13 cellular contexts compared by ENCODE assay signal in the genomic region with DNA sequence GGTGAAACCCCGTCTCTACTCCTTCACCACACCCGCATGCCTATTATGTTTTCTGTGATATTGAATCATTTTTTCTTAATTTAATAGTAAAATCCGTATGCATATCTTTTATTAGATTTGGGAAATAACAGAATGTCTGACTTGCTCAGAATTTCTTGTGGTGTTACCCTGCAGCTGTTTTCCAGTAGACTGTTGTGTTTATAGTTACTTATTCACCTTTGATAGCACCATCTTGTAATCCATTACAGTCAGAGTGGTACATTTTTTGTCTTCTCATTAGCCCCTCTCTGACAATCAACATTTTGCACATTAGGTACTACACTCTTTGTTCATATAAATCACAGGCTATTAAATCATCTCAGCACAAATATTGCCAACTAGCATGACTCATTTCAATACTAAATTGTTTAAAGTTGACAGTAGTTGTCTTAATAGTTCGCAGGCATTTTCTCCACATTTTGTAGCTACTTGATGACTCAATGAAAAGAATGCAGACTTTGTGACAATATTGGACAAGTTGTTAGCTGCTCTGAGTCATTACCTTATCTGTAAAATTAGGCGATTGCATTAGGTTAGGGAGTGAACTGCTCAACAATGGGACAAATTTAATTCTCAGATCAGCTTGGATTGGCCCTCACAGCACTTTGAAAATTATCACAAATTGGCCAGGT. TPM values are rescaled to one million over a fixed set of nuclear protein-coding genes. Genes with fewer than 3 reads are reported as not detected.
DNase-seq lines count a peak whose midpoint lies in the region; ATAC-seq, FAIRE-seq and TF ChIP-seq lines count a peak whose summit lies in the region.
"Had no signal": no experiment of that assay in that cellular context is flagged by ENCODE, and none has a peak within 500 bp of the region (broad histone marks: within the 10 kb centered on the region; RNA-seq: fewer than 3 reads in every experiment).

No MANE protein-coding gene starts in this region.

- POLR2A ChIA-PET in RWPE1 (lab: Yijun Ruan, JAX; ENCODE audit: low non-redundant PET) = no interaction called here

- no peak for ATAC-seq in GM19023 (IDR thresholded peaks at IDR 0.05; ENCODE audit: unreplicated experiment)

- DNase-seq in EH (ENCODE audit: low read depth) = peak; percentile 97
- DNase-seq in RWPE1 (ENCODE audit: low spot score) = peak; percentile 82
- DNase-seq in fibroblast of villous mesenchyme (ENCODE audit: low read depth) = peak; percentile 83
- DNase-seq in retinal pigment epithelial cell (ENCODE audit: low read depth) = peak; percentile 93
- DNase-seq in COR-L47 (lab: John Stamatoyannopoulos, UW) = no peak
- no peak for DNase-seq in frontal cortex (ENCODE audit: low spot score in 2 of 2)
- DNase-seq in SIG-M5 treated with dmso at 0.1 percent for 504 hours (lab: John Stamatoyannopoulos, UW; ENCODE audit: unreplicated experiment) = no peak
- DNase-seq: DMS79 treated with DMSO at 0.1 percent for 48 hours, KBM-7, NCI-H2227 treated with DMSO at 0.1 percent for 48 hours, testis had no signal

- no peak for TF ChIP-seq CTCF in RWPE1 (conservative IDR thresholded peaks at IDR 0.05; ENCODE audit: low read depth)
- TF ChIP-seq CTCF in fibroblast of villous mesenchyme (IDR thresholded peaks at IDR 0.05; ENCODE audit: insufficient read depth, low read depth, low read length) = no peak
- TF ChIP-seq CTCF in retinal pigment epithelial cell (conservative IDR thresholded peaks at IDR 0.05; ENCODE audit: low read depth, low read length) = no peak

- H3K4me3 ChIP-seq in fibroblast of villous mesenchyme (ENCODE audit: low read depth, low read length) = no peak overlapping the region
- H3K4me3 ChIP-seq in retinal pigment epithelial cell (ENCODE audit: low read length) = no peak overlapping the region
- H3K4me3 ChIP-seq: testis had no signal

- no peak for FAIRE-seq in frontal cortex (lab: Jason Lieb, UNC)

- CTCF ChIA-PET in RWPE1 (lab: Yijun Ruan, JAX) = interaction anchor here (0.6 to 1.1 kb wide), 3 partner anchors 17 to 87 kb away, joined by 3 to 5 read pairs (median 5); no protein-coding TSS in a partner anchor

- peak overlapping the region; percentile 94 for H3K27ac ChIP-seq in RWPE1
- H3K27ac ChIP-seq: testis had no signal

RNA-seq across cellular contexts. Expression of gene SLC16A12, which starts 17.8 kb away (rescaled TPM):
- under 0.01 TPM in 2 replicates for total RNA-seq in fibroblast of villous mesenchyme
- total RNA-seq in frontal cortex = 1.2 TPM
- total RNA-seq: T-helper 1 cell treated with Interleukin-12 subunit alpha and Interleukin-12 subunit beta and Interleukin-4 antibody, amounts not matched to agents 30 ng/mL and 1 ng/mL, for 36 hours had no signal

Comparison
In these comparisons a context has a peak if more than half of its experiments do, and no peak if none do; other contexts are left out.
1. DNase-seq: peak in EH (single experiment), RWPE1 (single experiment), fibroblast of villous mesenchyme (single experiment) and retinal pigment epithelial cell (single experiment); none in COR-L47 (single experiment), frontal cortex (0 of 2) and SIG-M5 treated with dmso at 0.1 percent for 504 hours (single experiment).